ENCODE assay signal across 19 cellular contexts in the genomic region with DNA sequence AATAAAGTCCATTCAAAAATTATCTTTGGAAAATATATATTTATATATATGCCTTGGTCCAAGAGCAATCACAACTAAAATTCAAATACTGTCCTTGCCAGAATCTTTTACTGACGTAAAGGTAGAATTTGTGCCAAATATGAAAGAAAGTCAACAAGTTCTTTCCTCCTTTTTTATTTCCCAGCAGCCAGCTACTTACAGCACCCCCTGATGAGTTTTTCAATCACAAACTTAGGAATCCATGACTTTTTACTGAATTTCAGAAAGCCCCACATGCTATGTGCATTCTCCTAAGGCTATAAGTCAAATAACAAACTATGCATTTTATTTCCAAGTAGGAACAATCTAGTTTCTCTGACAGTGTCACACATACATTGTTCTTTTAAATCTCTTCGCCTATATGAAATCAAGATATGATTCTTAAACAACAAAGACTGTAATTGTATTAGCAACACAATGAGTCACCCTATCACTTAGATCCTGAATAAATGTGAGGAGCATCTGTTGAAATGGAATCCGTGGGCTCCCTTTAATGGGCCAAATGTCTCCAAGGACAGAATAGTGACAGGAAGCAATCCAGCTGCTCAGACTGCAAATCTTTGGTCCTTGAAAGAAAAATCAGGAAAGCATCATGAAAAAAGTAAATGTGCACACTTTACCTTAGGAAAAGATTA.
DNase-seq lines count a peak whose midpoint lies in the region; ATAC-seq, FAIRE-seq and TF ChIP-seq lines count a peak whose summit lies in the region.
"Had no signal": no experiment of that assay in that cellular context is flagged by ENCODE, and none has a peak within 500 bp of the region (broad histone marks: within the 10 kb centered on the region; RNA-seq: fewer than 3 reads in every experiment).

No MANE protein-coding gene starts in this region.

- no peak overlapping the region for H3K27ac ChIP-seq in H1 (ENCODE audit: low read depth, low read length)
- no peak overlapping the region for H3K27ac ChIP-seq in neural progenitor cell

- H3K9me3 ChIP-seq in H1 (ENCODE audit: insufficient read depth in 2 of 2, low read depth in 1 of 2, low read length in 1 of 2) (no peaks in the 10 kb centered on the region), neural progenitor cell (ENCODE audit: low read depth) (no peaks in the 10 kb centered on the region)

- POLR2A ChIA-PET in H1 (lab: Charles Lee; ENCODE audit: partially characterized antibody): interaction anchor here (1.3 kb wide), 1 partner anchor 272 kb away, joined by 7 read pairs; a partner anchor contains a TSS

- peaks cover 4% of the 10 kb centered on the region for H3K27me3 Mint-ChIP-seq in neural progenitor cell (ENCODE audit: insufficient read depth, low read depth)

- 0 out of 2 replicates have a peak overlapping the region, but pooled peaks have one; percentile 67 for H2BK20ac ChIP-seq in H1 (ENCODE audit: low read length)

- no peaks in the 10 kb centered on the region for H3K36me3 Mint-ChIP-seq in neural progenitor cell
- H3K36me3 Mint-ChIP-seq: brain, immature natural killer cell had no signal

- TF ChIP-seq POLR2A in H1 (IDR thresholded peaks at IDR 0.05; ENCODE audit: control extremely low read depth in 1 of 2, low read depth in 2 of 2, low read length in 2 of 2): no peak

- H4K20me1 ChIP-seq in H1 (replicated peaks in 1 of 2; ENCODE audit: control insufficient read depth in 1 of 2, insufficient read depth in 2 of 2, low read length in 2 of 2) (no peaks in the 10 kb centered on the region), neural progenitor cell (ENCODE audit: low read depth) (no peaks in the 10 kb centered on the region)

- H2BK15ac ChIP-seq in H1 (ENCODE audit: low read length): no peak overlapping the region

- H3K18ac ChIP-seq in H1 (ENCODE audit: extremely low read depth, low read length): no peak overlapping the region

- no peak overlapping the region for H2BK120ac ChIP-seq in H1 (replicated peaks; ENCODE audit: low read depth, low read length)

- H3K4ac ChIP-seq in H1 (replicated peaks; ENCODE audit: insufficient read length, low read depth, low read length): no peak overlapping the region

- H4K8ac ChIP-seq in H1 (ENCODE audit: extremely low read depth, insufficient read depth, low read length): no peak overlapping the region

- TF ChIP-seq CTCF in LNCaP clone FGC (IDR thresholded peaks at IDR 0.05; ENCODE audit: control insufficient read depth, extremely low read depth, insufficient read depth): no peak
- no peak for TF ChIP-seq CTCF in H1 (IDR thresholded peaks at IDR 0.05; ENCODE audit: control extremely low read depth in 1 of 3, insufficient read depth in 1 of 3, low read depth in 1 of 3, low read length in 3 of 3)
- TF ChIP-seq CTCF in neural progenitor cell (IDR thresholded peaks at IDR 0.05): no peak

- no peak overlapping the region for H3K14ac ChIP-seq in H1 (ENCODE audit: insufficient read length)

- H3K4me1 Mint-ChIP-seq in neural progenitor cell: peaks cover 18% of the 10 kb centered on the region
- H3K4me1 Mint-ChIP-seq: immature natural killer cell had no signal

- H3K79me1 ChIP-seq in H1 (ENCODE audit: low read depth, low read length): no peaks in the 10 kb centered on the region

- H3K4me1 ChIP-seq in H1 (replicated peaks in 1 of 4; ENCODE audit: control insufficient read depth in 3 of 4, insufficient read depth in 4 of 4, low read length in 3 of 4): peaks cover 10 to 23% (median 16%) of the 10 kb centered on the region in 4 experiments
- H3K4me1 ChIP-seq in neural progenitor cell: peaks cover 14% of the 10 kb centered on the region

- peak; percentile 54 for DNase-seq in ELR (ENCODE audit: low read depth)
- DNase-seq in LNCaP clone FGC (ENCODE audit: low read depth): peak; percentile 7
- no peak for DNase-seq in H1 (ENCODE audit: low read depth in 1 of 2, low spot score in 2 of 2)
- DNase-seq in neural progenitor cell (ENCODE audit: low spot score): no peak
- no peak for DNase-seq in epidermal melanocyte (ENCODE audit: insufficient read length, low spot score)
- DNase-seq in activated gamma-delta T cell (lab: John Stamatoyannopoulos, UW): no peak
- DNase-seq: activated CD4-positive, CD25-positive, alpha-beta regulatory T cell treated with anti-CD3 and anti-CD28 coated beads, Interleukin-2, amount 50 U/mL, for 72 hours; activated naive CD4-positive, alpha-beta T cell treated with Interleukin-2 at 50 U/mL for 16 hours; effector memory CD8-positive, alpha-beta T cell; HFFc6; immature natural killer cell; midbrain; NCI-H1436; stimulated activated naive CD8-positive, alpha-beta T cell treated with anti-CD3 and anti-CD28 coated beads, Interleukin-15, Interleukin-2, amounts not matched to agents 100 U/mL and 50 U/mL, for 24 hours had no signal

- no peak overlapping the region for H4K5ac ChIP-seq in H1 (ENCODE audit: insufficient read length, low read depth, low read length)

- no peak overlapping the region for H3K4me3 ChIP-seq in LNCaP clone FGC (ENCODE audit: low read depth, low read length)
- no peak overlapping the region for H3K4me3 ChIP-seq in H1 (ENCODE audit: extremely low read depth in 1 of 4, insufficient read depth in 2 of 4, low read depth in 3 of 4, low read length in 4 of 4)
- H3K4me3 ChIP-seq in neural progenitor cell: no peak overlapping the region
- H3K4me3 ChIP-seq: GM12878, K562 had no signal

- H3K4me3 Mint-ChIP-seq in neural progenitor cell: no peak overlapping the region
- H3K4me3 Mint-ChIP-seq: brain; effector memory CD8-positive, alpha-beta T cell; HFFc6; immature natural killer cell had no signal

- H2BK5ac ChIP-seq in H1 (ENCODE audit: low read depth, low read length): no peak overlapping the region

- H3K23me2 ChIP-seq in H1 (ENCODE audit: low read depth, low read length): no peaks in the 10 kb centered on the region

- H2BK12ac ChIP-seq in H1 (ENCODE audit: low read depth, low read length): no peak overlapping the region

- no peaks in the 10 kb centered on the region for H3K9me3 Mint-ChIP-seq in neural progenitor cell
- H3K9me3 Mint-ChIP-seq: brain; effector memory CD8-positive, alpha-beta T cell; HFFc6; immature natural killer cell had no signal

- no peak overlapping the region for H3K9ac ChIP-seq in H1 (replicated peaks in 1 of 4; ENCODE audit: extremely low read depth in 1 of 4, low read depth in 3 of 4, low read length in 3 of 4)
- H3K9ac ChIP-seq in neural progenitor cell: no peak overlapping the region

- CTCF ChIA-PET in H1 (lab: Charles Lee; ENCODE audit: partially characterized antibody): interaction anchor here (1.1 to 1.6 kb wide), 3 partner anchors 18 to 380 kb away, joined by 3 to 5 read pairs (median 4); no protein-coding TSS in a partner anchor

- H3K79me2 ChIP-seq in H1 (ENCODE audit: control insufficient read depth in 1 of 2, insufficient read depth in 2 of 2, low read length in 2 of 2): no peaks in the 10 kb centered on the region
- no peaks in the 10 kb centered on the region for H3K79me2 ChIP-seq in neural progenitor cell (ENCODE audit: low read depth)

- whole genome bisulfite sequencing in H1 (ENCODE audit: extremely low coverage in 1 of 2, insufficient coverage in 1 of 2, insufficient read length in 1 of 2, insufficient replicate concordance in 2 of 2, low coverage in 1 of 2, low lambda C conversion rate in 2 of 2, missing lambda C conversion rate in 1 of 2), 2 experiments: 46% methylated on average over 3 of the region's 3 CpGs; no CpG with 5 or more reads in 1 of the 2 experiments

- H3K4me2 ChIP-seq in H1 (ENCODE audit: insufficient read depth in 1 of 2, low read depth in 2 of 2, low read length in 2 of 2) (no peak overlapping the region), neural progenitor cell (no peak overlapping the region)

- ATAC-seq in GM21825 (IDR thresholded peaks at IDR 0.05; ENCODE audit: unreplicated experiment): no peak
- ATAC-seq: effector memory CD8-positive, alpha-beta T cell; GM12878; K562; stimulated activated naive CD8-positive, alpha-beta T cell treated with anti-CD3 and anti-CD28 coated beads, Interleukin-15, Interleukin-2, amounts not matched to agents 100 U/mL and 50 U/mL, for 24 hours had no signal

- no peak overlapping the region for H3K56ac ChIP-seq in H1 (replicated peaks; ENCODE audit: insufficient read length, low read depth, low read length)

- H3K36me3 ChIP-seq in H1 (ENCODE audit: control insufficient read depth in 2 of 4, insufficient read depth in 4 of 4, low read length in 3 of 4): no peaks in the 10 kb centered on the region
- H3K36me3 ChIP-seq in neural progenitor cell: no peaks in the 10 kb centered on the region

- peak overlapping the region; percentile 40 for H3K27ac Mint-ChIP-seq in neural progenitor cell
- H3K27ac Mint-ChIP-seq: effector memory CD8-positive, alpha-beta T cell; HFFc6; immature natural killer cell had no signal

- H3K27me3 ChIP-seq in H1 (replicated peaks in 1 of 4; ENCODE audit: control insufficient read depth in 3 of 4, extremely low read depth in 1 of 4, insufficient read depth in 3 of 4, low read length in 3 of 4) (no peaks in the 10 kb centered on the region), neural progenitor cell (no peaks in the 10 kb centered on the region)

- H2AFZ ChIP-seq in H1 (ENCODE audit: low read length) (no peak overlapping the region), neural progenitor cell (replicated peaks) (no peak overlapping the region)

- no peak for FAIRE-seq in H1 (lab: Jason Lieb, UNC)
- FAIRE-seq: GM12878, K562, RCC 7860 had no signal

- no peak overlapping the region for H3K23ac ChIP-seq in H1 (ENCODE audit: insufficient read length)

- TF ChIP-seq RAD21 in H1 (IDR thresholded peaks at IDR 0.05 in 1 of 2, conservative IDR thresholded peaks at IDR 0.05 in 1 of 2; ENCODE audit: low read depth in 2 of 2, low read length in 2 of 2): no peak

- H2AK5ac ChIP-seq in H1 (ENCODE audit: low read depth, low read length): no peak overlapping the region

- TF ChIP-seq EP300 in H1 (IDR thresholded peaks at IDR 0.05; ENCODE audit: borderline replicate concordance in 1 of 2, low read depth in 2 of 2, low read length in 2 of 2): no peak

- H4K91ac ChIP-seq in H1 (replicated peaks; ENCODE audit: insufficient read length, low read length): no peak overlapping the region

- H3F3A ChIP-seq in neural progenitor cell (ENCODE audit: low read depth): no peaks in the 10 kb centered on the region

TF ChIP-seq in H1, 55 proteins besides CTCF, POLR2A, EP300 and RAD21 (continues in another document):
- TF ChIP-seq, protein P1, sequence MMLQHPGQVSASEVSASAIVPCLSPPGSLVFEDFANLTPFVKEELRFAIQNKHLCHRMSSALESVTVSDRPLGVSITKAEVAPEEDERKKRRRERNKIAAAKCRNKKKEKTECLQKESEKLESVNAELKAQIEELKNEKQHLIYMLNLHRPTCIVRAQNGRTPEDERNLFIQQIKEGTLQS (IDR thresholded peaks at IDR 0.05; ENCODE audit: insufficient read depth, low read depth, low read length): no peak
- TF ChIP-seq SP2 (IDR thresholded peaks at IDR 0.05; ENCODE audit: low read length): no peak
- TF ChIP-seq RNF2 (IDR thresholded peaks at IDR 0.05; ENCODE audit: borderline replicate concordance, low read depth, low read length, missing control alignments, poor library complexity, severe bottlenecking): no peak
- TF ChIP-seq HDAC2 (IDR thresholded peaks at IDR 0.05; ENCODE audit: borderline replicate concordance in 1 of 2, low read depth in 2 of 2, low read length in 2 of 2): no peak
- no peak for TF ChIP-seq TCF12 (IDR thresholded peaks at IDR 0.05; ENCODE audit: low read depth, low read length)
- no peak for TF ChIP-seq TAF7 (optimal IDR thresholded peaks at IDR 0.05; ENCODE audit: borderline replicate concordance, low read depth, low read length)

Comparison
In these comparisons a context has a peak if more than half of its experiments do, and no peak if none do; other contexts are left out.
1. DNase-seq: peak in ELR (single experiment) and LNCaP clone FGC (single experiment); none in H1 (0 of 2), neural progenitor cell (single experiment), epidermal melanocyte (single experiment) and activated gamma-delta T cell (single experiment).